8 cellular contexts compared by ENCODE assay signal in genomic region chr15:75578948-75579908, GRCh38. TPM values are rescaled to one million over a fixed set of nuclear protein-coding genes. Genes with fewer than 3 reads are reported as not detected.
DNase-seq lines count a peak whose midpoint lies in the region; ATAC-seq and TF ChIP-seq lines count a peak whose summit lies in the region.

PTPN9 (minus strand) TSS chr15:75579315; CDS start chr15:75578776, 539 bp downstream.

- H3K36me3 Mint-ChIP-seq in GM23338 (ENCODE audit: low read depth) (peaks cover 11% of the 10 kb centered on the region; the same call in 2 of the 3 replicates), type B pancreatic cell (peaks cover 6% of the 10 kb centered on the region)
- H3K36me3 Mint-ChIP-seq in T-helper 1 cell treated with Interleukin-12 subunit alpha and Interleukin-12 subunit beta and Interleukin-4 antibody, amounts not matched to agents 30 μg/mL and 1 μg/mL, for 36 hours (ENCODE audit: low read depth): peaks cover 3% of the 10 kb centered on the region

- peaks cover 39% of the 10 kb centered on the region for H3K79me2 ChIP-seq in GM23338 (replicated peaks; ENCODE audit: insufficient read depth)

- H3K27me3 Mint-ChIP-seq in GM23338 (ENCODE audit: insufficient read depth, low read depth, poor library complexity) (peaks cover 11% of the 10 kb centered on the region), type B pancreatic cell (no peaks in the 10 kb centered on the region)
- H3K27me3 Mint-ChIP-seq in T-helper 1 cell treated with Interleukin-12 subunit alpha and Interleukin-12 subunit beta and Interleukin-4 antibody, amounts not matched to agents 30 μg/mL and 1 μg/mL, for 36 hours (ENCODE audit: low read depth): no peaks in the 10 kb centered on the region

- 0 out of 2 replicates have a peak, but pooled peaks cover 3% of the 10 kb centered on the region for H4K20me1 ChIP-seq in GM23338 (replicated peaks; ENCODE audit: insufficient read depth)

- peaks cover 10% of the 10 kb centered on the region for H3F3A ChIP-seq in GM23338 (replicated peaks; ENCODE audit: low read depth)

- H3K4me3 ChIP-seq in GM23338: peak within 1 kb of the TSS; percentile 100
- H3K4me3 ChIP-seq in left ventricle myocardium inferior: peak within 1 kb of the TSS; percentile 95

- H2AFZ ChIP-seq in GM23338: peak within 1 kb of the TSS; percentile 92

- TF ChIP-seq CTCF in GM23338 (conservative IDR thresholded peaks at IDR 0.05; ENCODE audit: low read depth in 2 of 2) (peak; percentile 22 to 48; a peak in 3 of 4 replicates), left ventricle myocardium inferior (IDR thresholded peaks at IDR 0.05; ENCODE audit: borderline replicate concordance) (peak; percentile 63), type B pancreatic cell (conservative IDR thresholded peaks at IDR 0.05) (peak; percentile 57)

- no peaks in the 10 kb centered on the region for H3K36me3 ChIP-seq in GM23338 (ENCODE audit: insufficient read depth)
- H3K36me3 ChIP-seq in left ventricle myocardium inferior: no peaks in the 10 kb centered on the region

- H3K27me3 ChIP-seq in GM23338 (ENCODE audit: insufficient read depth) (no peaks in the 10 kb centered on the region), left ventricle myocardium inferior (ENCODE audit: low read depth) (no peaks in the 10 kb centered on the region)

- peaks cover 24% of the 10 kb centered on the region for H3K4me1 Mint-ChIP-seq in GM23338
- H3K4me1 Mint-ChIP-seq in T-helper 1 cell treated with Interleukin-12 subunit alpha and Interleukin-12 subunit beta and Interleukin-4 antibody, amounts not matched to agents 30 μg/mL and 1 μg/mL, for 36 hours (ENCODE audit: low read depth): peaks cover 19% of the 10 kb centered on the region
- peaks cover 20% of the 10 kb centered on the region for H3K4me1 Mint-ChIP-seq in type B pancreatic cell (ENCODE audit: unreplicated experiment)

- DNase-seq in DMS153 treated with DMSO at 0.1 percent for 48 hours (lab: John Stamatoyannopoulos, UW; ENCODE audit: unreplicated experiment): peak; percentile 6
- DNase-seq in GM23338 (ENCODE audit: low spot score): peak; percentile 96
- DNase-seq in NCI-H1092 treated with DMSO at 0.1 percent for 48 hours (lab: John Stamatoyannopoulos, UW): peak; percentile 65
- peak; percentile 76 for DNase-seq in amniotic epithelial cell (ENCODE audit: low read depth)
- DNase-seq in left ventricle myocardium inferior: peak; percentile 84
- DNase-seq in posterior vena cava (ENCODE audit: low spot score): peak; percentile 94
- peak; percentile 87 for DNase-seq in type B pancreatic cell (ENCODE audit: extremely low spot score, unreplicated experiment)

- H3K9me2 ChIP-seq in GM23338 (ENCODE audit: insufficient read depth): no peaks in the 10 kb centered on the region

- no peaks in the 10 kb centered on the region for H3K9me3 ChIP-seq in left ventricle myocardium inferior (replicated peaks)

- H3K27ac ChIP-seq in GM23338 (ENCODE audit: low read depth): peak within 1 kb of the TSS; percentile 97
- H3K27ac ChIP-seq in left ventricle myocardium inferior (replicated peaks): peak within 1 kb of the TSS; percentile 93

- intact Hi-C loops in left ventricle myocardium inferior (cut with micrococcal nuclease) (no loop called here), posterior vena cava (cut with DNase I) (no loop called here)

- H3K4me3 Mint-ChIP-seq in GM23338: peak within 1 kb of the TSS; percentile 98
- peak within 1 kb of the TSS; percentile 92 for H3K4me3 Mint-ChIP-seq in T-helper 1 cell treated with Interleukin-12 subunit alpha and Interleukin-12 subunit beta and Interleukin-4 antibody, amounts not matched to agents 30 μg/mL and 1 μg/mL, for 36 hours
- H3K4me3 Mint-ChIP-seq in type B pancreatic cell: peak within 1 kb of the TSS; percentile 96

- H3K27ac Mint-ChIP-seq in GM23338 (peak within 1 kb of the TSS; percentile 97), type B pancreatic cell (peak within 1 kb of the TSS; percentile 94)
- peak within 1 kb of the TSS; percentile 88 for H3K27ac Mint-ChIP-seq in T-helper 1 cell treated with Interleukin-12 subunit alpha and Interleukin-12 subunit beta and Interleukin-4 antibody, amounts not matched to agents 30 μg/mL and 1 μg/mL, for 36 hours

- H3K9me3 Mint-ChIP-seq in GM23338: 0 out of 3 replicates have a peak, but pooled peaks cover 5% of the 10 kb centered on the region
- no peaks in the 10 kb centered on the region for H3K9me3 Mint-ChIP-seq in T-helper 1 cell treated with Interleukin-12 subunit alpha and Interleukin-12 subunit beta and Interleukin-4 antibody, amounts not matched to agents 30 μg/mL and 1 μg/mL, for 36 hours
- no peaks in the 10 kb centered on the region for H3K9me3 Mint-ChIP-seq in type B pancreatic cell

- peak within 1 kb of the TSS; percentile 81 for H3K4me2 ChIP-seq in GM23338

- H3K4me1 ChIP-seq in GM23338 (ENCODE audit: insufficient read depth) (peaks cover 33% of the 10 kb centered on the region), left ventricle myocardium inferior (peaks cover 48% of the 10 kb centered on the region)

- ATAC-seq in GM23338: peak; percentile 84

TF ChIP-seq in GM23338, 12 proteins besides CTCF, POLR2A, EP300 and RAD21:
- TF ChIP-seq CREB1 (CRISPR knock-in tag; IDR thresholded peaks at IDR 0.05; ENCODE audit: low read depth) (0 out of 2 replicates have a peak, but pooled peaks have one; percentile 43), POLR2AphosphoS5 (IDR thresholded peaks at IDR 0.05; ENCODE audit: low read depth) (peak; percentile 57; the same call in 1 of the 2 replicates), ZNF462 (CRISPR knock-in tag; IDR thresholded peaks at IDR 0.05) (no peak)

RNA-seq across cellular contexts. Expression of gene PTPN9, which starts in this region (rescaled TPM):
- 27.2 and 32.7 TPM in 2 replicates for total RNA-seq in GM23338 (2014; rRNA removed; shearing (Covaris generic))
- polyA plus RNA-seq in GM23338 (2016; fragmentation: Nextera tagmentation; extraction: Ambion mirVana): 12.1 and 13.3 TPM in 2 replicates
- total RNA-seq in left ventricle myocardium inferior (7.1 TPM), posterior vena cava (10 to 100 TPM; 21.7 to 23.5 TPM), type B pancreatic cell (ENCODE audit: low replicate concordance) (26.2 and 31.3 TPM in 2 replicates)

Comparison
In these comparisons a context has a peak if more than half of its experiments do, and no peak if none do; other contexts are left out.
1. Peak in every context shown above with its lines: DNase-seq, ATAC-seq, H3K4me3 ChIP-seq and H3K27ac ChIP-seq.
2. DNase-seq: peak in every context shown above with its lines; median percentile 96 in GM23338; 94 in posterior vena cava; 87 in type B pancreatic cell; 84 in left ventricle myocardium inferior; 76 in amniotic epithelial cell; 65 in NCI-H1092 treated with DMSO at 0.1 percent for 48 hours; 6 in DMS153 treated with DMSO at 0.1 percent for 48 hours.